8 cellular contexts compared by ENCODE assay signal in genomic region chr1:236868625-236869467, GRCh38.
DNase-seq lines count a peak whose midpoint lies in the region; ATAC-seq and TF ChIP-seq lines count a peak whose summit lies in the region.

No MANE protein-coding gene starts in this region.

- intact Hi-C loops in Calu3 (cut with micrococcal nuclease; ENCODE audit: unreplicated experiment), result loop anchor here (1.0 to 2.0 kb wide), 4 partner anchors 110 to 766 kb away; no protein-coding TSS in a partner anchor
- intact Hi-C loops in Panc1 (cut with micrococcal nuclease; ENCODE audit: unreplicated experiment), result loop anchor here (1.0 to 2.0 kb wide), 2 partner anchors 116 to 260 kb away; no protein-coding TSS in a partner anchor

- BruUV-seq in Calu3 (replicated peaks; lab: Mats Ljungman, UMichigan) (no TSS peak), Panc1 (replicated peaks; lab: Mats Ljungman, UMichigan) (no TSS peak)

- peaks cover 5% of the 10 kb centered on the region for H3K36me3 ChIP-seq in Panc1 (ENCODE audit: control insufficient read depth, insufficient read depth, low read length)

- in situ Hi-C loops in Panc1 (cut with HindIII; ENCODE audit: low pct_unique_long_range_greater_than_20kb, low sequenced_read_pairs), result no loop called here

- H3K27me3 ChIP-seq in Panc1 (ENCODE audit: control insufficient read depth, insufficient read depth, low read length), result no peaks in the 10 kb centered on the region

- no peak overlapping the region for H3K27ac Mint-ChIP-seq in Calu3 (ENCODE audit: unreplicated experiment)
- no peak overlapping the region for H3K27ac Mint-ChIP-seq in activated naive CD8-positive, alpha-beta T cell treated with anti-CD3 and anti-CD28 coated beads, Interleukin-2, amount 10 ng/mL, durations not matched to agents 7 days and 5 days

- no peaks in the 10 kb centered on the region for H3K4me1 ChIP-seq in Panc1 (ENCODE audit: control insufficient read depth, insufficient read depth, low read length)

- no peaks in the 10 kb centered on the region for H3K36me3 Mint-ChIP-seq in Calu3 (ENCODE audit: insufficient read depth, unreplicated experiment)
- peaks cover 20% of the 10 kb centered on the region for H3K36me3 Mint-ChIP-seq in activated naive CD8-positive, alpha-beta T cell treated with anti-CD3 and anti-CD28 coated beads, Interleukin-2, amount 10 ng/mL, durations not matched to agents 7 days and 5 days

- DNase-seq in Calu3 (peak; percentile 52), Panc1 (ENCODE audit: low read depth, low spot score) (peak; percentile 64), iPS-NIHi7 (ENCODE audit: extremely low spot score) (peak; percentile 79), midbrain (lab: John Stamatoyannopoulos, UW) (no peak)
- DNase-seq in activated naive CD8-positive, alpha-beta T cell treated with anti-CD3 and anti-CD28 coated beads, Interleukin-2, amount 10 ng/mL, durations not matched to agents 7 days and 5 days, result peak; percentile 39
- peak; percentile 8 to 18 for DNase-seq in stimulated activated CD4-positive, alpha-beta T cell treated with anti-CD3 and anti-CD28 coated beads, Interleukin-4, amount 100 ng/mL, for 48 hours (ENCODE audit: low read depth in 2 of 2)

- POLR2A ChIA-PET in Panc1 (lab: Charles Lee), result no interaction called here
- POLR2A ChIA-PET in activated naive CD8-positive, alpha-beta T cell treated with anti-CD3 and anti-CD28 coated beads, Interleukin-2, amount 10 ng/mL, durations not matched to agents 7 days and 5 days (lab: Charles Lee), result no interaction called here

- TF ChIP-seq CTCF in Calu3 (IDR thresholded peaks at IDR 0.05; ENCODE audit: unreplicated experiment), result peak; percentile 94
- TF ChIP-seq CTCF in Panc1 (IDR thresholded peaks at IDR 0.05), result peak; percentile 95

- no peaks in the 10 kb centered on the region for H3K4me1 Mint-ChIP-seq in Calu3 (ENCODE audit: low read depth, unreplicated experiment)
- H3K4me1 Mint-ChIP-seq in activated naive CD8-positive, alpha-beta T cell treated with anti-CD3 and anti-CD28 coated beads, Interleukin-2, amount 10 ng/mL, durations not matched to agents 7 days and 5 days, result peaks cover 6% of the 10 kb centered on the region

- H3K9me3 ChIP-seq in Panc1 (ENCODE audit: control insufficient read depth, insufficient read depth, low read depth, low read length), result no peaks in the 10 kb centered on the region

- CTCF ChIA-PET in Calu3 (lab: Charles Lee) (interaction anchor here (1.7 kb wide), 1 partner anchor 115 kb away, joined by 4 read pairs; no protein-coding TSS in a partner anchor), Panc1 (lab: Charles Lee) (no interaction called here)

- peak; percentile 70 for ATAC-seq in GM19328 (IDR thresholded peaks at IDR 0.05; ENCODE audit: unreplicated experiment)
- ATAC-seq in HG03457 (IDR thresholded peaks at IDR 0.05; ENCODE audit: unreplicated experiment), result peak; percentile 78
- ATAC-seq in Panc1, result peak; percentile 96
- ATAC-seq in activated naive CD8-positive, alpha-beta T cell treated with anti-CD3 and anti-CD28 coated beads, Interleukin-2, amount 10 ng/mL, durations not matched to agents 7 days and 5 days (ENCODE audit: low read depth), result peak; percentile 72

- no peak overlapping the region for H3K4me3 Mint-ChIP-seq in Calu3 (ENCODE audit: low read depth, unreplicated experiment)
- H3K4me3 Mint-ChIP-seq in activated naive CD8-positive, alpha-beta T cell treated with anti-CD3 and anti-CD28 coated beads, Interleukin-2, amount 10 ng/mL, durations not matched to agents 7 days and 5 days, result no peak overlapping the region

- no peak overlapping the region for H3K4me3 ChIP-seq in Panc1 (ENCODE audit: low read depth in 2 of 2, low read length in 2 of 2)

- H3K27ac ChIP-seq in Panc1 (ENCODE audit: low read length), result no peak overlapping the region

- H3K27me3 Mint-ChIP-seq in Calu3 (ENCODE audit: unreplicated experiment), result no peaks in the 10 kb centered on the region
- no peaks in the 10 kb centered on the region for H3K27me3 Mint-ChIP-seq in activated naive CD8-positive, alpha-beta T cell treated with anti-CD3 and anti-CD28 coated beads, Interleukin-2, amount 10 ng/mL, durations not matched to agents 7 days and 5 days

- no peaks in the 10 kb centered on the region for H3K9me3 Mint-ChIP-seq in Calu3 (ENCODE audit: low read depth, unreplicated experiment)
- H3K9me3 Mint-ChIP-seq in activated naive CD8-positive, alpha-beta T cell treated with anti-CD3 and anti-CD28 coated beads, Interleukin-2, amount 10 ng/mL, durations not matched to agents 7 days and 5 days, result no peaks in the 10 kb centered on the region
